8 cellular contexts compared by ENCODE assay signal in genomic region chr5:59798862-59799667, GRCh38.
A peak's percentile ranks its signal among the peaks of the same experiment; 100 is the strongest.
DNase-seq lines count a peak whose midpoint lies in the region; ATAC-seq, FAIRE-seq and TF ChIP-seq lines count a peak whose summit lies in the region.

No MANE protein-coding gene starts in this region.

- TF ChIP-seq CTCF in esophagus muscularis mucosa (IDR thresholded peaks at IDR 0.05) = no peak

- no peaks in the 10 kb centered on the region for H3K36me3 ChIP-seq in BLaER1 treated with 17β-estradiol and CSF1 and Interleukin-3, amounts not matched to agents 10 nM and 100 nM
- no peaks in the 10 kb centered on the region for H3K36me3 ChIP-seq in esophagus muscularis mucosa

- peak overlapping the region in 8 of 11 experiments; percentile 2 to 53 (median 25); a peak in 7 of 22 replicates for H3K27ac ChIP-seq in BLaER1 treated with 17β-estradiol and CSF1 and Interleukin-3, amounts not matched to agents 10 nM and 100 nM
- peak overlapping the region in 2 of 4 donors; percentile 4 to 6 for H3K27ac ChIP-seq in esophagus muscularis mucosa (replicated peaks in 1 of 4)

- no peak for TF ChIP-seq POLR2A in esophagus muscularis mucosa (IDR thresholded peaks at IDR 0.05; ENCODE audit: low read depth)

- H3K4me1 ChIP-seq in BLaER1 treated with 17β-estradiol and CSF1 and Interleukin-3, amounts not matched to agents 10 nM and 100 nM = peaks cover 15 to 22% (median 17%) of the 10 kb centered on the region in 10 experiments
- peaks cover 3 to 22% (median 10%) of the 10 kb centered on the region in 4 donors for H3K4me1 ChIP-seq in esophagus muscularis mucosa

- FAIRE-seq in TTC549 (lab: Jason Lieb, UNC) = peak; percentile 70

- TF ChIP-seq EP300 in esophagus muscularis mucosa (IDR thresholded peaks at IDR 0.05) = no peak

- intact Hi-C loops in esophagus muscularis mucosa (cut with DNase I) = loop anchor here (5.0 kb wide), 1 partner anchor 127 kb away; no protein-coding TSS in a partner anchor

- no peaks in the 10 kb centered on the region for H3K27me3 ChIP-seq in BLaER1 treated with 17β-estradiol and CSF1 and Interleukin-3, amounts not matched to agents 10 nM and 100 nM
- H3K27me3 ChIP-seq in esophagus muscularis mucosa = no peaks in the 10 kb centered on the region

- ATAC-seq in GM18909 (IDR thresholded peaks at IDR 0.05; ENCODE audit: poor library complexity, unreplicated experiment) (peak; percentile 81), HG03135 (IDR thresholded peaks at IDR 0.05; ENCODE audit: unreplicated experiment) (peak; percentile 68)

- H3K9ac ChIP-seq in BLaER1 treated with 17β-estradiol and CSF1 and Interleukin-3, amounts not matched to agents 10 nM and 100 nM = peak overlapping the region in 6 of 11 experiments; percentile 4 to 30 (median 10); a peak in 8 of 22 replicates

- no peak overlapping the region; a peak in 2 of 20 replicates for H3K4me3 ChIP-seq in BLaER1 treated with 17β-estradiol and CSF1 and Interleukin-3, amounts not matched to agents 10 nM and 100 nM
- peak overlapping the region in 2 of 4 donors; percentile 3 to 5 for H3K4me3 ChIP-seq in esophagus muscularis mucosa

- no peaks in the 10 kb centered on the region for H3K9me3 ChIP-seq in BLaER1 treated with 17β-estradiol and CSF1 and Interleukin-3, amounts not matched to agents 10 nM and 100 nM (replicated peaks in 1 of 11)
- no peaks in the 10 kb centered on the region for H3K9me3 ChIP-seq in esophagus muscularis mucosa

- DNase-seq in lung microvascular endothelial cell (ENCODE audit: low read depth in 2 of 2) = peak; percentile 75 to 82
- DNase-seq in islet precursor cell = no peak
- DNase-seq in stimulated activated CD8-positive, alpha-beta memory T cell treated with anti-CD3 and anti-CD28 coated beads, Interleukin-4, amount 100 ng/mL, for 48 hours = no peak
- DNase-seq in esophagus muscularis mucosa (ENCODE audit: extremely low spot score) = no peak

- H3K4me2 ChIP-seq in BLaER1 treated with 17β-estradiol and CSF1 and Interleukin-3, amounts not matched to agents 10 nM and 100 nM = peak overlapping the region; percentile 45 to 76 (median 69)

- 50% methylated on average over 5 of the region's 5 CpGs for WGBS in esophagus muscularis mucosa

- H4K20me1 ChIP-seq in BLaER1 treated with 17β-estradiol and CSF1 and Interleukin-3, amounts not matched to agents 10 nM and 100 nM = no peaks in the 10 kb centered on the region

Comparison
In these comparisons a context has a peak if more than half of its experiments do, and no peak if none do; other contexts are left out.
1. DNase-seq: peak in lung microvascular endothelial cell (2 of 2); none in islet precursor cell (single experiment), stimulated activated CD8-positive, alpha-beta memory T cell treated with anti-CD3 and anti-CD28 coated beads, Interleukin-4, amount 100 ng/mL, for 48 hours (single experiment) and esophagus muscularis mucosa (single experiment).